ENCODE assay signal across 1 cellular context in genomic region chr9:85414399-85414798, GRCh38.
TF ChIP-seq lines count a peak whose summit lies in the region.

No MANE protein-coding gene starts in this region.

TF ChIP-seq in SK-N-SH, 30 proteins besides CTCF, POLR2A, EP300 and RAD21 (continued from another document):
- no peak for TF ChIP-seq ZBTB33 (IDR thresholded peaks at IDR 0.05; ENCODE audit: borderline replicate concordance, low read depth)
TF ChIP-seq in SK-N-SH: peak in this region for 0.
